Comparison of ENCODE assay signal across 8 cellular contexts in the genomic region with DNA sequence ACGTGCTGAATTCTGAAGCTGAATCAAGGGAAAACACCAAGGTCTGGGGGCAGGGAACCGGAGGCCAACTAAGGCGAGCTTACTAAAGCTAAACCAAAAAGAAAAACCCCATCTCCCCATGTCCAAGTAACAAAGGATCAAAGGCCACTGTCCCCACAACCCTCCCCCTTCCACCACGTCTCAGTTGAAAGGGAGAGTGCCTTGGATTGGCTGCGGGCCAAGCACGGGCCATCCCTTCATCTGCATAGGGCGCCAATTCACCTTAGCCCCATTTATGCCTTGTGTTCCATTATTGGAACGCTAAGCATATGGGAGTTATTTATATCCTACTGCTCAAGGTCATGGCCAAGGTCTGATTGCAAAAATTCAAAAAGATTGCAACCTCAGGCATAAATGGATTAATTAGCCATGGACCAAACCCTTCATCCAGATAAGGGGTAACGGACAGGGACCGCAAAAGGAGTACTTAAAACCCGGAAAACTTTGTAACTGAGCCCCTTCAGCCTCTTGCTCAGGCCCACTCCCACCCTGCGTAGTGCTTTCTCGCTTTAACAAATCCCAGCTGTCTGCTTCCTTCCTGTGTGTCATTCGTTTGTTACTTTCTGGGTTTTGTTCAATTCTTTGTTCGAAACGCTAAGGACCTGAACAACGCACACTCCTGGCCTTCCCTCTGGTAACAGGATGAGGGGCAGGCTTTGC. TPM values are rescaled to one million over a fixed set of nuclear protein-coding genes. Genes with fewer than 3 reads are reported as not detected.
A peak's percentile ranks its signal among the peaks of the same experiment; 100 is the strongest.
DNase-seq lines count a peak whose midpoint lies in the region; ATAC-seq and TF ChIP-seq lines count a peak whose summit lies in the region.

No MANE protein-coding gene starts in this region.

- H3K4me3 ChIP-seq in HL-60 (replicated peaks; ENCODE audit: insufficient read depth, low read length), result peak overlapping the region; percentile 42

- ATAC-seq in GM18502 (IDR thresholded peaks at IDR 0.05; ENCODE audit: poor library complexity, unreplicated experiment), result peak; percentile 2

- H3K27ac ChIP-seq in HL-60 (replicated peaks), result peak overlapping the region; percentile 91
- peak overlapping the region; percentile 77 for H3K27ac ChIP-seq in VCaP
- H3K27ac ChIP-seq in substantia nigra (ENCODE audit: low read depth, low read length, poor library complexity, severe bottlenecking), result peak overlapping the region; percentile 86

- DNase-seq in HL-60 (ENCODE audit: low read depth in 1 of 2, low spot score in 1 of 2) (peak in 1 of 2 experiments; percentile 35), mucosa of gallbladder (ENCODE audit: low spot score) (peak; percentile 42), substantia nigra (lab: John Stamatoyannopoulos, UW) (peak in 15 of 49 donors; percentile 29 to 80 (median 50)), NCI-H1694 (lab: John Stamatoyannopoulos, UW) (no peak), NCI-H2196 treated with DMSO at 0.1 percent for 48 hours (lab: John Stamatoyannopoulos, UW; ENCODE audit: unreplicated experiment) (no peak)
- DNase-seq in effector CD4-positive, alpha-beta T cell, result peak; percentile 22

- H3K27me3 ChIP-seq in HL-60 (ENCODE audit: insufficient read depth, poor library complexity, severe bottlenecking), result no peaks in the 10 kb centered on the region

- TF ChIP-seq CTCF in HL-60 (IDR thresholded peaks at IDR 0.05; ENCODE audit: insufficient read depth, low read length) (no peak), VCaP (conservative IDR thresholded peaks at IDR 0.05) (no peak)

RNA-seq across cellular contexts. Expression of gene ATP6V0D1, which starts 0.8 kb away (rescaled TPM):
- 106 TPM for total RNA-seq in mucosa of gallbladder

RNA-seq across cellular contexts. Expression of gene AGRP, which starts 1.6 kb away (rescaled TPM):
- total RNA-seq in mucosa of gallbladder, result not detected

RNA-seq across cellular contexts. Expression of gene RIPOR1, which starts 46.9 kb away (rescaled TPM):
- total RNA-seq in mucosa of gallbladder, result 70.6 TPM

RNA-seq across cellular contexts. Expression of gene HSD11B2, which starts 50.8 kb away (rescaled TPM):
- 29.1 TPM for total RNA-seq in mucosa of gallbladder

Comparison
In these comparisons a context has a peak if more than half of its experiments do, and no peak if none do; other contexts are left out.
1. DNase-seq: peak in effector CD4-positive, alpha-beta T cell (single experiment) and mucosa of gallbladder (single experiment); none in NCI-H1694 (single experiment) and NCI-H2196 treated with DMSO at 0.1 percent for 48 hours (single experiment).
2. Peak in every context shown above with its lines, with median percentiles within 50 percentile points of each other: H3K27ac ChIP-seq.